1 cellular context compared by ENCODE assay signal in the genomic region with DNA sequence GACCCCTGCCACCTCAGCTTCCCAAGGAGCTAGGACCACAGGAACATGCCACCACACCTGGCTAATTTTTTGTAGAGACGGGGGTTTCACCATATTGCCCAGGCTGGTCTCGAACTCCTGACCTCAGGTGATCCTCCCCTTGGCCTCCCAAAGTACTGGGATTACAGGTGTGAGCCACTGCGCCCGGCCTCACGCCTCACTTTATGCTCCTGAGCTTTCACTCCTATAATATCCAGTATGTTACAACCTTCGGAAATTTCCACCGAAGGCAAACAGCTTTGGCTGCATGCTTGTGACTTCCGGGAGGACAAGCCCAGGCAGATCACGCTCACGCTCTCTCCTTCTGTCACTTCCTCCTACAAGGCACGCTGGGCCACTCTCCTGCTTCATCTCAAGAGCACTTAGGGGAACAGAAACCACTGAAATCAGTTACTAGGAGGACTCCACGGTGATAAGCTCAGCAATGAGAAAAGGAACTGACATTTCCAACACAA.
A peak's percentile ranks its signal among the peaks of the same experiment; 100 is the strongest.
TF ChIP-seq lines count a peak whose summit lies in the region.

No MANE protein-coding gene starts in this region.

TF ChIP-seq in GM12878, 131 proteins besides CTCF, POLR2A, EP300 and RAD21 (continued from another document):
- TF ChIP-seq EZH2 (IDR thresholded peaks at IDR 0.05; ENCODE audit: borderline replicate concordance, control insufficient read depth, low read depth, low read length), result no peak
- peak; percentile 27 for TF ChIP-seq RELA (IDR thresholded peaks at IDR 0.05; ENCODE audit: borderline replicate concordance, partially characterized antibody)
- peak; percentile 71; the same call in 1 of the 2 replicates for TF ChIP-seq CBFB (IDR thresholded peaks at IDR 0.05; ENCODE audit: low read depth)
- no peak for TF ChIP-seq STAT3 (IDR thresholded peaks at IDR 0.05; ENCODE audit: low read depth, low read length)
- TF ChIP-seq SP1 (IDR thresholded peaks at IDR 0.05; ENCODE audit: low read depth, low read length), result peak; percentile 63
- no peak for TF ChIP-seq FOS (IDR thresholded peaks at IDR 0.05; ENCODE audit: borderline replicate concordance, extremely low read depth, insufficient read length)
- TF ChIP-seq, protein P1, sequence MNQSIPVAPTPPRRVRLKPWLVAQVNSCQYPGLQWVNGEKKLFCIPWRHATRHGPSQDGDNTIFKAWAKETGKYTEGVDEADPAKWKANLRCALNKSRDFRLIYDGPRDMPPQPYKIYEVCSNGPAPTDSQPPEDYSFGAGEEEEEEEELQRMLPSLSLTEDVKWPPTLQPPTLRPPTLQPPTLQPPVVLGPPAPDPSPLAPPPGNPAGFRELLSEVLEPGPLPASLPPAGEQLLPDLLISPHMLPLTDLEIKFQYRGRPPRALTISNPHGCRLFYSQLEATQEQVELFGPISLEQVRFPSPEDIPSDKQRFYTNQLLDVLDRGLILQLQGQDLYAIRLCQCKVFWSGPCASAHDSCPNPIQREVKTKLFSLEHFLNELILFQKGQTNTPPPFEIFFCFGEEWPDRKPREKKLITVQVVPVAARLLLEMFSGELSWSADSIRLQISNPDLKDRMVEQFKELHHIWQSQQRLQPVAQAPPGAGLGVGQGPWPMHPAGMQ (IDR thresholded peaks at IDR 0.05; ENCODE audit: borderline replicate concordance), result no peak
- TF ChIP-seq, protein P2, sequence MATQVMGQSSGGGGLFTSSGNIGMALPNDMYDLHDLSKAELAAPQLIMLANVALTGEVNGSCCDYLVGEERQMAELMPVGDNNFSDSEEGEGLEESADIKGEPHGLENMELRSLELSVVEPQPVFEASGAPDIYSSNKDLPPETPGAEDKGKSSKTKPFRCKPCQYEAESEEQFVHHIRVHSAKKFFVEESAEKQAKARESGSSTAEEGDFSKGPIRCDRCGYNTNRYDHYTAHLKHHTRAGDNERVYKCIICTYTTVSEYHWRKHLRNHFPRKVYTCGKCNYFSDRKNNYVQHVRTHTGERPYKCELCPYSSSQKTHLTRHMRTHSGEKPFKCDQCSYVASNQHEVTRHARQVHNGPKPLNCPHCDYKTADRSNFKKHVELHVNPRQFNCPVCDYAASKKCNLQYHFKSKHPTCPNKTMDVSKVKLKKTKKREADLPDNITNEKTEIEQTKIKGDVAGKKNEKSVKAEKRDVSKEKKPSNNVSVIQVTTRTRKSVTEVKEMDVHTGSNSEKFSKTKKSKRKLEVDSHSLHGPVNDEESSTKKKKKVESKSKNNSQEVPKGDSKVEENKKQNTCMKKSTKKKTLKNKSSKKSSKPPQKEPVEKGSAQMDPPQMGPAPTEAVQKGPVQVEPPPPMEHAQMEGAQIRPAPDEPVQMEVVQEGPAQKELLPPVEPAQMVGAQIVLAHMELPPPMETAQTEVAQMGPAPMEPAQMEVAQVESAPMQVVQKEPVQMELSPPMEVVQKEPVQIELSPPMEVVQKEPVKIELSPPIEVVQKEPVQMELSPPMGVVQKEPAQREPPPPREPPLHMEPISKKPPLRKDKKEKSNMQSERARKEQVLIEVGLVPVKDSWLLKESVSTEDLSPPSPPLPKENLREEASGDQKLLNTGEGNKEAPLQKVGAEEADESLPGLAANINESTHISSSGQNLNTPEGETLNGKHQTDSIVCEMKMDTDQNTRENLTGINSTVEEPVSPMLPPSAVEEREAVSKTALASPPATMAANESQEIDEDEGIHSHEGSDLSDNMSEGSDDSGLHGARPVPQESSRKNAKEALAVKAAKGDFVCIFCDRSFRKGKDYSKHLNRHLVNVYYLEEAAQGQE (IDR thresholded peaks at IDR 0.05; ENCODE audit: low read depth, low read length), result 0 out of 2 replicates have a peak, but pooled peaks have one; percentile 17
- no peak; the same call in 1 of the 2 replicates for TF ChIP-seq TARDBP (IDR thresholded peaks at IDR 0.05; ENCODE audit: borderline replicate concordance)
- peak; percentile 84 for TF ChIP-seq MXI1 (IDR thresholded peaks at IDR 0.05; ENCODE audit: low read depth, low read length)
- TF ChIP-seq TAF1 (IDR thresholded peaks at IDR 0.05; ENCODE audit: borderline replicate concordance, low read depth, low read length), result peak; percentile 58; the same call in 1 of the 2 replicates
- 0 out of 2 replicates have a peak, but pooled peaks have one; percentile 41 for TF ChIP-seq PAX8 (IDR thresholded peaks at IDR 0.05)
- peak; percentile 82 for TF ChIP-seq TCF12 (IDR thresholded peaks at IDR 0.05; ENCODE audit: low read depth, low read length)
- no peak for TF ChIP-seq RB1 (IDR thresholded peaks at IDR 0.05; ENCODE audit: borderline replicate concordance)
- TF ChIP-seq NR2C1 (IDR thresholded peaks at IDR 0.05), result no peak
- peak; percentile 91 for TF ChIP-seq CREM (IDR thresholded peaks at IDR 0.05; ENCODE audit: low read depth)
- peak; percentile 84 for TF ChIP-seq ATF7 (IDR thresholded peaks at IDR 0.05; ENCODE audit: low read depth)
- no peak for TF ChIP-seq TCF7 (IDR thresholded peaks at IDR 0.05; ENCODE audit: borderline replicate concordance)
- TF ChIP-seq, protein P3, sequence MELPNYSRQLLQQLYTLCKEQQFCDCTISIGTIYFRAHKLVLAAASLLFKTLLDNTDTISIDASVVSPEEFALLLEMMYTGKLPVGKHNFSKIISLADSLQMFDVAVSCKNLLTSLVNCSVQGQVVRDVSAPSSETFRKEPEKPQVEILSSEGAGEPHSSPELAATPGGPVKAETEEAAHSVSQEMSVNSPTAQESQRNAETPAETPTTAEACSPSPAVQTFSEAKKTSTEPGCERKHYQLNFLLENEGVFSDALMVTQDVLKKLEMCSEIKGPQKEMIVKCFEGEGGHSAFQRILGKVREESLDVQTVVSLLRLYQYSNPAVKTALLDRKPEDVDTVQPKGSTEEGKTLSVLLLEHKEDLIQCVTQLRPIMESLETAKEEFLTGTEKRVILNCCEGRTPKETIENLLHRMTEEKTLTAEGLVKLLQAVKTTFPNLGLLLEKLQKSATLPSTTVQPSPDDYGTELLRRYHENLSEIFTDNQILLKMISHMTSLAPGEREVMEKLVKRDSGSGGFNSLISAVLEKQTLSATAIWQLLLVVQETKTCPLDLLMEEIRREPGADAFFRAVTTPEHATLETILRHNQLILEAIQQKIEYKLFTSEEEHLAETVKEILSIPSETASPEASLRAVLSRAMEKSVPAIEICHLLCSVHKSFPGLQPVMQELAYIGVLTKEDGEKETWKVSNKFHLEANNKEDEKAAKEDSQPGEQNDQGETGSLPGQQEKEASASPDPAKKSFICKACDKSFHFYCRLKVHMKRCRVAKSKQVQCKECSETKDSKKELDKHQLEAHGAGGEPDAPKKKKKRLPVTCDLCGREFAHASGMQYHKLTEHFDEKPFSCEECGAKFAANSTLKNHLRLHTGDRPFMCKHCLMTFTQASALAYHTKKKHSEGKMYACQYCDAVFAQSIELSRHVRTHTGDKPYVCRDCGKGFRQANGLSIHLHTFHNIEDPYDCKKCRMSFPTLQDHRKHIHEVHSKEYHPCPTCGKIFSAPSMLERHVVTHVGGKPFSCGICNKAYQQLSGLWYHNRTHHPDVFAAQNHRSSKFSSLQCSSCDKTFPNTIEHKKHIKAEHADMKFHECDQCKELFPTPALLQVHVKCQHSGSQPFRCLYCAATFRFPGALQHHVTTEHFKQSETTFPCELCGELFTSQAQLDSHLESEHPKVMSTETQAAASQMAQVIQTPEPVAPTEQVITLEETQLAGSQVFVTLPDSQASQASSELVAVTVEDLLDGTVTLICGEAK (IDR thresholded peaks at IDR 0.05; ENCODE audit: borderline replicate concordance), result peak; percentile 84; the same call in 1 of the 2 replicates
- no peak for TF ChIP-seq ZNF274 (IDR thresholded peaks at IDR 0.05; ENCODE audit: insufficient read depth, insufficient read length)
- no peak for TF ChIP-seq BRCA1 (IDR thresholded peaks at IDR 0.05; ENCODE audit: low read depth, low read length)
- TF ChIP-seq, protein P4, sequence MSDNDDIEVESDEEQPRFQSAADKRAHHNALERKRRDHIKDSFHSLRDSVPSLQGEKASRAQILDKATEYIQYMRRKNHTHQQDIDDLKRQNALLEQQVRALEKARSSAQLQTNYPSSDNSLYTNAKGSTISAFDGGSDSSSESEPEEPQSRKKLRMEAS (IDR thresholded peaks at IDR 0.05; ENCODE audit: low read depth, low read length), result peak; percentile 94
- no peak for TF ChIP-seq RCOR1 (conservative IDR thresholded peaks at IDR 0.05; ENCODE audit: low read depth, low read length)
- TF ChIP-seq MEF2A (IDR thresholded peaks at IDR 0.05; ENCODE audit: insufficient read depth, low read depth, low read length), result peak; percentile 59; the same call in 1 of the 2 replicates
